ENCODE assay signal across 10 cellular contexts in the genomic region with DNA sequence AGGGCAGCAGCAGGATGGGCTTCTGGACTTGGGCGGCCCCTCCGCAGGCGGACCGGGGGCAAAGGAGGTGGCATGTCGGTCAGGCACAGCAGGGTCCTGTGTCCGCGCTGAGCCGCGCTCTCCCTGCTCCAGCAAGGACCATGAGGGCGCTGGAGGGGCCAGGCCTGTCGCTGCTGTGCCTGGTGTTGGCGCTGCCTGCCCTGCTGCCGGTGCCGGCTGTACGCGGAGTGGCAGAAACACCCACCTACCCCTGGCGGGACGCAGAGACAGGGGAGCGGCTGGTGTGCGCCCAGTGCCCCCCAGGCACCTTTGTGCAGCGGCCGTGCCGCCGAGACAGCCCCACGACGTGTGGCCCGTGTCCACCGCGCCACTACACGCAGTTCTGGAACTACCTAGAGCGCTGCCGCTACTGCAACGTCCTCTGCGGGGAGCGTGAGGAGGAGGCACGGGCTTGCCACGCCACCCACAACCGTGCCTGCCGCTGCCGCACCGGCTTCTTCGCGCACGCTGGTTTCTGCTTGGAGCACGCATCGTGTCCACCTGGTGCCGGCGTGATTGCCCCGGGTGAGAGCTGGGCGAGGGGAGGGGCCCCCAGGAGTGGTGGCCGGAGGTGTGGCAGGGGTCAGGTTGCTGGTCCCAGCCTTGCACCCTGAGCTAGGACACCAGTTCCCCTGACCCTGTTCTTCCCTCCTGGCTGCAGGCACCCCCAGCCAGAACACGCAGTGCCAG. TPM values are rescaled to one million over a fixed set of nuclear protein-coding genes. Genes with fewer than 3 reads are reported as not detected.
DNase-seq lines count a peak whose midpoint lies in the region; ATAC-seq and TF ChIP-seq lines count a peak whose summit lies in the region.
"Had no signal": no experiment of that assay in that cellular context is flagged by ENCODE, and none has a peak within 500 bp of the region (broad histone marks: within the 10 kb centered on the region; RNA-seq: fewer than 3 reads in every experiment).

A gene with protein sequence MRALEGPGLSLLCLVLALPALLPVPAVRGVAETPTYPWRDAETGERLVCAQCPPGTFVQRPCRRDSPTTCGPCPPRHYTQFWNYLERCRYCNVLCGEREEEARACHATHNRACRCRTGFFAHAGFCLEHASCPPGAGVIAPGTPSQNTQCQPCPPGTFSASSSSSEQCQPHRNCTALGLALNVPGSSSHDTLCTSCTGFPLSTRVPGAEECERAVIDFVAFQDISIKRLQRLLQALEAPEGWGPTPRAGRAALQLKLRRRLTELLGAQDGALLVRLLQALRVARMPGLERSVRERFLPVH (plus strand): TSS at position 25 of the 729 bp plus-strand sequence. CDS start 116 bp downstream, at position 141.

- peak in 8 of 34 experiments; percentile 7 to 34 (median 22) for DNase-seq in T-cell
- DNase-seq in erythroblast (lab: John Stamatoyannopoulos, UW), result no peak
- DNase-seq in neuronal stem cell (ENCODE audit: low spot score), result no peak
- DNase-seq in anterior cingulate cortex (lab: John Stamatoyannopoulos, UW), result no peak
- DNase-seq in mesenteric fat pad (ENCODE audit: low spot score), result no peak
- DNase-seq in T1000 (lab: John Stamatoyannopoulos, UW), result no peak
- DNase-seq: NCI-H446 had no signal

- H3K4me1 Mint-ChIP-seq in T-cell, result peaks cover 0 to 32% (median 12%) of the 10 kb centered on the region in 3 donors

- peak; percentile 48 for TF ChIP-seq POLR2A in erythroblast (IDR thresholded peaks at IDR 0.05; ENCODE audit: low read length)

- peak within 1 kb of the TSS in 2 of 3 donors; percentile 28 to 64 for H3K4me3 Mint-ChIP-seq in T-cell

- H3K27me3 Mint-ChIP-seq in T-cell, result no peaks in the 10 kb centered on the region

- WGBS in neuronal stem cell (ENCODE audit: extremely low coverage in 2 of 2, insufficient read length in 2 of 2, insufficient replicate concordance in 1 of 2), 2 donors, result no CpG with 5 or more reads among the region's 52 CpGs

- H3K4me3 ChIP-seq in BLaER1 treated with 17β-estradiol and CSF1 and Interleukin-3, amounts not matched to agents 10 nM and 100 nM, result peak within 1 kb of the TSS; percentile 34 to 64 (median 46); a peak in 18 of 20 replicates
- H3K4me3 ChIP-seq in neuronal stem cell (ENCODE audit: low read length in 2 of 2), result peak within 1 kb of the TSS in 1 of 2 donors; percentile 60
- H3K4me3 ChIP-seq: cardiac muscle cell had no signal

- peak within 1 kb of the TSS; percentile 53 for H4K91ac ChIP-seq in neuronal stem cell (ENCODE audit: low read depth, low read length, poor library complexity)

- H3K27ac ChIP-seq in BLaER1 treated with 17β-estradiol and CSF1 and Interleukin-3, amounts not matched to agents 10 nM and 100 nM, result peak within 1 kb of the TSS in 9 of 11 experiments; percentile 11 to 61 (median 53); a peak in 16 of 22 replicates
- H3K27ac ChIP-seq in neuronal stem cell (replicated peaks; ENCODE audit: low read length), result no peak within 1 kb of the TSS
- H3K27ac ChIP-seq: cardiac muscle cell had no signal

- peaks cover 0 to 36% (median 10%) of the 10 kb centered on the region in 11 experiments; a peak in 11 of 22 replicates for H3K36me3 ChIP-seq in BLaER1 treated with 17β-estradiol and CSF1 and Interleukin-3, amounts not matched to agents 10 nM and 100 nM
- H3K36me3 ChIP-seq in neuronal stem cell (replicated peaks in 1 of 2; ENCODE audit: control insufficient read depth in 2 of 2, insufficient read depth in 2 of 2, low read length in 2 of 2), result peaks cover 0 to 42% of the 10 kb centered on the region in 2 donors
- H3K36me3 ChIP-seq: cardiac muscle cell had no signal

- H2AK5ac ChIP-seq in neuronal stem cell (ENCODE audit: low read depth, low read length), result peak within 1 kb of the TSS; percentile 96

- H3K23ac ChIP-seq in neuronal stem cell (ENCODE audit: low read depth, low read length, poor library complexity), result peak within 1 kb of the TSS; percentile 100

- no peaks in the 10 kb centered on the region for H3K9me3 ChIP-seq in BLaER1 treated with 17β-estradiol and CSF1 and Interleukin-3, amounts not matched to agents 10 nM and 100 nM (replicated peaks in 1 of 11)
- peaks cover 0 to 2% of the 10 kb centered on the region in 2 donors for H3K9me3 ChIP-seq in neuronal stem cell (replicated peaks in 1 of 2; ENCODE audit: control insufficient read depth in 2 of 2, insufficient read depth in 1 of 2, low read depth in 1 of 2, low read length in 2 of 2)

- H4K20me1 ChIP-seq in BLaER1 treated with 17β-estradiol and CSF1 and Interleukin-3, amounts not matched to agents 10 nM and 100 nM, result peaks cover 27 to 88% (median 71%) of the 10 kb centered on the region in 11 experiments

- peak within 1 kb of the TSS; percentile 89 to 99 (median 97) for H3K4me2 ChIP-seq in BLaER1 treated with 17β-estradiol and CSF1 and Interleukin-3, amounts not matched to agents 10 nM and 100 nM
- peak within 1 kb of the TSS; percentile 52 for H3K4me2 ChIP-seq in neuronal stem cell (ENCODE audit: insufficient read depth, low read length, poor library complexity, severe bottlenecking)

- peak within 1 kb of the TSS; percentile 94 for H3K18ac ChIP-seq in neuronal stem cell (ENCODE audit: low read length)

- peaks cover 52 to 64% (median 59%) of the 10 kb centered on the region in 10 experiments for H3K4me1 ChIP-seq in BLaER1 treated with 17β-estradiol and CSF1 and Interleukin-3, amounts not matched to agents 10 nM and 100 nM
- peaks cover 7 to 14% of the 10 kb centered on the region in 2 donors for H3K4me1 ChIP-seq in neuronal stem cell (ENCODE audit: control insufficient read depth in 2 of 2, insufficient read depth in 1 of 2, low read depth in 1 of 2, low read length in 2 of 2)

- H3K27me3 ChIP-seq in BLaER1 treated with 17β-estradiol and CSF1 and Interleukin-3, amounts not matched to agents 10 nM and 100 nM, result no peaks in the 10 kb centered on the region
- no peaks in the 10 kb centered on the region for H3K27me3 ChIP-seq in neuronal stem cell (ENCODE audit: control insufficient read depth in 3 of 3, insufficient read depth in 3 of 3, low read depth in 1 of 3, low read length in 3 of 3)
- H3K27me3 ChIP-seq: cardiac muscle cell had no signal

- H2AFZ ChIP-seq in neuronal stem cell (ENCODE audit: low read length), result no peak within 1 kb of the TSS

- H4K8ac ChIP-seq in neuronal stem cell (ENCODE audit: low read depth, low read length), result peak within 1 kb of the TSS; percentile 48

- no peaks in the 10 kb centered on the region for H3K36me3 Mint-ChIP-seq in T-cell

- peak within 1 kb of the TSS; percentile 47 to 75 (median 67) for H3K9ac ChIP-seq in BLaER1 treated with 17β-estradiol and CSF1 and Interleukin-3, amounts not matched to agents 10 nM and 100 nM
- H3K9ac ChIP-seq in neuronal stem cell (ENCODE audit: low read depth, low read length, poor library complexity), result peak within 1 kb of the TSS; percentile 91

- ATAC-seq in T-cell (replicated peaks in 1 of 4) (peak; percentile 22 to 48 (median 42)), GM21526 (IDR thresholded peaks at IDR 0.05; ENCODE audit: low FRiP score, unreplicated experiment) (no peak)

- peak within 1 kb of the TSS in 1 of 2 donors; percentile 55 for H3K27ac Mint-ChIP-seq in T-cell

- no peak within 1 kb of the TSS for H2BK5ac ChIP-seq in neuronal stem cell (ENCODE audit: low read length)

- CTCF ChIA-PET in T-cell (lab: Charles Lee), result no interaction called here

- H2BK120ac ChIP-seq in neuronal stem cell (ENCODE audit: low read depth, low read length), result no peak within 1 kb of the TSS

- POLR2A ChIA-PET in T-cell (lab: Charles Lee), result interaction anchor here in 1 of 2 donors (0.5 kb wide), 1 partner anchor 72 kb away, joined by 3 read pairs; no protein-coding TSS in a partner anchor

- peaks cover 6% of the 10 kb centered on the region for H3K79me1 ChIP-seq in neuronal stem cell (ENCODE audit: low read depth, low read length)

- peak within 1 kb of the TSS; percentile 67 for H2BK15ac ChIP-seq in neuronal stem cell (ENCODE audit: low read length)

- peak within 1 kb of the TSS; percentile 98 for H3K4ac ChIP-seq in neuronal stem cell (ENCODE audit: low read length)

- peak within 1 kb of the TSS; percentile 98 for H3K14ac ChIP-seq in neuronal stem cell (ENCODE audit: low read length)

- H3K9me3 Mint-ChIP-seq in T-cell, result no peaks in the 10 kb centered on the region

- H2BK12ac ChIP-seq in neuronal stem cell (ENCODE audit: low read length), result peak within 1 kb of the TSS; percentile 84

RNA-seq across cellular contexts. Expression of the gene that starts here (rescaled TPM):
- 1 to 10 TPM in 2 of 5 donors, under 1 TPM in 2, not detected in 1; 0.37 to 1.5 (median 0.91) TPM for total RNA-seq in T-cell
- 0.70 TPM for polyA plus RNA-seq in neuronal stem cell (2013, experiment 1 of 2)
- polyA plus RNA-seq in neuronal stem cell (2013, experiment 2 of 2), result 0.90 TPM
- total RNA-seq in mesenteric fat pad, result 4.7 TPM
